8 cellular contexts compared by ENCODE assay signal in genomic region chr17:27443491-27443890, GRCh38.
"Had no signal": no experiment of that assay in that cellular context is flagged by ENCODE, and none has a peak within 500 bp of the region (broad histone marks: within the 10 kb centered on the region; RNA-seq: fewer than 3 reads in every experiment).

No MANE protein-coding gene starts in this region.

- H3K27ac ChIP-seq: GM23248 had no signal

- H3K27ac Mint-ChIP-seq: HFFc6, IgD-negative memory B cell had no signal

- H3K36me3 ChIP-seq: HAP-1 had no signal

- H3K4me3 Mint-ChIP-seq: HFFc6, IgD-negative memory B cell had no signal

- H3K9me3 Mint-ChIP-seq: HFFc6, IgD-negative memory B cell had no signal

- H3K4me1 ChIP-seq: HAP-1 had no signal

- DNase-seq: GM23248, GOT3, H7, HFFc6, KG1 had no signal

- H3K4me3 ChIP-seq: GM23248, HAP-1 had no signal

- H2AFZ ChIP-seq: GM23248 had no signal

- H3K9ac ChIP-seq: GM23248 had no signal

- ATAC-seq: HCT116 had no signal

- H3K9me3 ChIP-seq: HAP-1 had no signal
